Comparison of ENCODE assay signal across 1 cellular context in the genomic region with DNA sequence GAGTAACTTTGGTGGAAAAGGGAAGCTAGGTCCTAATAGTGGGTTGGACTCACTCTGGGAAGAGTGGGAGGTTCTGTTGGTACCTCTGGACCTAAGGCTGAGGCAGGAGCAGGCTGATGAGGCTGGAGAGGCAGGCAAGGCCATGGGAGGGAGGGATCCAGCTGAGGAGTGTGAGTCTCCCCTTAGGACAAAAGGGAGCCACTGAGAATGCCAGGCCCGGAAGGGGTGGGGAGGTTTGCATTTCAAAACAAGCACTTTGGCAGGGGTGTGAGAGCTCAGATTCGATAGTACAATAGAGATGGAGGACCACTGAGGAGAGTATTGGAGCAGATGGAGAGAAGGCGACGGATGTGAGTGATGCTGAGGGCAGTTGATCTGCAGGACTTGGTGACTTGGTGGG.
TF ChIP-seq lines count a peak whose summit lies in the region.

No MANE protein-coding gene starts in this region.

TF ChIP-seq in H1, 55 proteins besides CTCF, POLR2A, EP300 and RAD21 (continued from another document):
- no peak for TF ChIP-seq JUND (IDR thresholded peaks at IDR 0.05; ENCODE audit: low read length)
- TF ChIP-seq, protein P1, sequence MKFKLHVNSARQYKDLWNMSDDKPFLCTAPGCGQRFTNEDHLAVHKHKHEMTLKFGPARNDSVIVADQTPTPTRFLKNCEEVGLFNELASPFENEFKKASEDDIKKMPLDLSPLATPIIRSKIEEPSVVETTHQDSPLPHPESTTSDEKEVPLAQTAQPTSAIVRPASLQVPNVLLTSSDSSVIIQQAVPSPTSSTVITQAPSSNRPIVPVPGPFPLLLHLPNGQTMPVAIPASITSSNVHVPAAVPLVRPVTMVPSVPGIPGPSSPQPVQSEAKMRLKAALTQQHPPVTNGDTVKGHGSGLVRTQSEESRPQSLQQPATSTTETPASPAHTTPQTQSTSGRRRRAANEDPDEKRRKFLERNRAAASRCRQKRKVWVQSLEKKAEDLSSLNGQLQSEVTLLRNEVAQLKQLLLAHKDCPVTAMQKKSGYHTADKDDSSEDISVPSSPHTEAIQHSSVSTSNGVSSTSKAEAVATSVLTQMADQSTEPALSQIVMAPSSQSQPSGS (IDR thresholded peaks at IDR 0.05; ENCODE audit: low read length): no peak
- no peak for TF ChIP-seq GTF2F1 (IDR thresholded peaks at IDR 0.05; ENCODE audit: borderline replicate concordance, low read depth, low read length)
- no peak for TF ChIP-seq SIX5 (IDR thresholded peaks at IDR 0.05; ENCODE audit: low read depth, low read length)
- TF ChIP-seq BRCA1 (IDR thresholded peaks at IDR 0.05; ENCODE audit: low read depth, low read length): no peak
- TF ChIP-seq YY1 (IDR thresholded peaks at IDR 0.05; ENCODE audit: low read depth, low read length): no peak
- no peak for TF ChIP-seq EGR1 (IDR thresholded peaks at IDR 0.05; ENCODE audit: borderline replicate concordance, low read depth, low read length)
- TF ChIP-seq RXRA (IDR thresholded peaks at IDR 0.05; ENCODE audit: insufficient read depth, low read depth, low read length): no peak
